ENCODE assay signal across 3 cellular contexts in the genomic region with DNA sequence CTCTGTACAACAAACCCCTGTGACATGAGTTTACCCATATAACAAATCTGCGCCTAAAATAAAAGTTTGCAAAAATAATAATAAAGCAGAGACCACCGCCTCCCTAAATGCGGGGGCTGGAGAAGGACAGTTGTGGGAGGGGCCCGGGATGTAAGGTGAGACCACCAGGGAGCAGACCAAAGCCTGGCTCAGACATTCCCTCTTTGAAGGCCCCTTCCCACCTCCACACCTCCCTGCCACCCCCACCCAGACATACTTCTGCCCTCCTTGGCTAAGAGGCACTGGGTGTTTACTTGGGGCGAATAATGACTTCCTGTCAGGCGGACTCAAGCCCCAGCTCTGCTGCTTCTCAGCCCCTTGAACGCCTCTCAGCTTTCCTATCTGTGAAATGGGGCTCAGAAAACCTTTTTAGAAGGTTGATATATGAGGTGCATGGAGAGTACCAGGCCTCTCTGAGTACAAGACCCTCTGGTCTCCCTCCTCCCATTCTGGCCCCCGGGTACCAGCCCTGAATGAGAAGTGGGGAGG.
TF ChIP-seq lines count a peak whose summit lies in the region.

No MANE protein-coding gene starts in this region.

TF ChIP-seq in HEK293, 187 proteins besides CTCF, POLR2A, EP300 and RAD21:
- TF ChIP-seq ZNF585B (tag by site-specific recombination; IDR thresholded peaks at IDR 0.05) = no peak
- peak; percentile 16; the same call in 1 of the 2 replicates for TF ChIP-seq EGR2 (tag by site-specific recombination; IDR thresholded peaks at IDR 0.05; ENCODE audit: low read depth)

TF ChIP-seq in GM12878, 131 proteins besides CTCF, POLR2A, EP300 and RAD21:
- TF ChIP-seq SUPT20H (IDR thresholded peaks at IDR 0.05; ENCODE audit: borderline replicate concordance, control insufficient read depth, low read depth, low read length) = no peak
- TF ChIP-seq, protein P1, sequence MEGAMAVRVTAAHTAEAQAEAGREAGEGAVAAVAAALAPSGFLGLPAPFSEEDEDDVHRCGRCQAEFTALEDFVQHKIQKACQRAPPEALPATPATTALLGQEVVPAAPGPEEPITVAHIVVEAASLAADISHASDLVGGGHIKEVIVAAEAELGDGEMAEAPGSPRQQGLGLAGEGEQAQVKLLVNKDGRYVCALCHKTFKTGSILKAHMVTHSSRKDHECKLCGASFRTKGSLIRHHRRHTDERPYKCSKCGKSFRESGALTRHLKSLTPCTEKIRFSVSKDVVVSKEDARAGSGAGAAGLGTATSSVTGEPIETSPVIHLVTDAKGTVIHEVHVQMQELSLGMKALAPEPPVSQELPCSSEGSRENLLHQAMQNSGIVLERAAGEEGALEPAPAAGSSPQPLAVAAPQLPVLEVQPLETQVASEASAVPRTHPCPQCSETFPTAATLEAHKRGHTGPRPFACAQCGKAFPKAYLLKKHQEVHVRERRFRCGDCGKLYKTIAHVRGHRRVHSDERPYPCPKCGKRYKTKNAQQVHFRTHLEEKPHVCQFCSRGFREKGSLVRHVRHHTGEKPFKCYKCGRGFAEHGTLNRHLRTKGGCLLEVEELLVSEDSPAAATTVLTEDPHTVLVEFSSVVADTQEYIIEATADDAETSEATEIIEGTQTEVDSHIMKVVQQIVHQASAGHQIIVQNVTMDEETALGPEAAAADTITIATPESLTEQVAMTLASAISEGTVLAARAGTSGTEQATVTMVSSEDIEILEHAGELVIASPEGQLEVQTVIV (IDR thresholded peaks at IDR 0.05; ENCODE audit: borderline replicate concordance, partially characterized antibody) = no peak
- TF ChIP-seq WRNIP1 (IDR thresholded peaks at IDR 0.05; ENCODE audit: borderline replicate concordance, low read depth, low read length) = no peak
- no peak for TF ChIP-seq ZSCAN29 (IDR thresholded peaks at IDR 0.05)
- no peak for TF ChIP-seq BRCA1 (IDR thresholded peaks at IDR 0.05; ENCODE audit: low read depth, low read length)
- TF ChIP-seq, protein P2, sequence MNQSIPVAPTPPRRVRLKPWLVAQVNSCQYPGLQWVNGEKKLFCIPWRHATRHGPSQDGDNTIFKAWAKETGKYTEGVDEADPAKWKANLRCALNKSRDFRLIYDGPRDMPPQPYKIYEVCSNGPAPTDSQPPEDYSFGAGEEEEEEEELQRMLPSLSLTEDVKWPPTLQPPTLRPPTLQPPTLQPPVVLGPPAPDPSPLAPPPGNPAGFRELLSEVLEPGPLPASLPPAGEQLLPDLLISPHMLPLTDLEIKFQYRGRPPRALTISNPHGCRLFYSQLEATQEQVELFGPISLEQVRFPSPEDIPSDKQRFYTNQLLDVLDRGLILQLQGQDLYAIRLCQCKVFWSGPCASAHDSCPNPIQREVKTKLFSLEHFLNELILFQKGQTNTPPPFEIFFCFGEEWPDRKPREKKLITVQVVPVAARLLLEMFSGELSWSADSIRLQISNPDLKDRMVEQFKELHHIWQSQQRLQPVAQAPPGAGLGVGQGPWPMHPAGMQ (IDR thresholded peaks at IDR 0.05; ENCODE audit: borderline replicate concordance) = no peak
- no peak for TF ChIP-seq KDM1A (IDR thresholded peaks at IDR 0.05; ENCODE audit: borderline replicate concordance)
- TF ChIP-seq MTA2 (IDR thresholded peaks at IDR 0.05; ENCODE audit: low read depth) = no peak
- no peak for TF ChIP-seq BHLHE40 (IDR thresholded peaks at IDR 0.05; ENCODE audit: borderline replicate concordance in 1 of 2, low read depth in 2 of 2, low read length in 1 of 2)
- no peak for TF ChIP-seq CEBPB (IDR thresholded peaks at IDR 0.05; ENCODE audit: borderline replicate concordance in 1 of 2, low read depth in 2 of 2, low read length in 2 of 2)
- no peak for TF ChIP-seq ATF7 (IDR thresholded peaks at IDR 0.05; ENCODE audit: low read depth)
- TF ChIP-seq TARDBP (IDR thresholded peaks at IDR 0.05; ENCODE audit: borderline replicate concordance) = no peak
- no peak for TF ChIP-seq EED (IDR thresholded peaks at IDR 0.05; ENCODE audit: low read depth)
- TF ChIP-seq BACH1 (IDR thresholded peaks at IDR 0.05; ENCODE audit: borderline replicate concordance) = no peak
- no peak for TF ChIP-seq TAF1 (IDR thresholded peaks at IDR 0.05; ENCODE audit: borderline replicate concordance, low read depth, low read length)
- TF ChIP-seq HDAC6 (IDR thresholded peaks at IDR 0.05; ENCODE audit: unreplicated experiment) = no peak

TF ChIP-seq in HepG2, 621 proteins besides CTCF, POLR2A, EP300 and RAD21:
- peak; percentile 65 for TF ChIP-seq ZNF629 (CRISPR knock-in tag; conservative IDR thresholded peaks at IDR 0.05)
- TF ChIP-seq ZNF33A (CRISPR knock-in tag; IDR thresholded peaks at IDR 0.05; ENCODE audit: borderline replicate concordance) = no peak
